Comparison of ENCODE assay signal across 18 cellular contexts in genomic region chr11:134469627-134470026, GRCh38. TPM values are rescaled to one million over a fixed set of nuclear protein-coding genes. Genes with fewer than 3 reads are reported as not detected.
DNase-seq lines count a peak whose midpoint lies in the region; ATAC-seq and TF ChIP-seq lines count a peak whose summit lies in the region.
"Had no signal": no experiment of that assay in that cellular context is flagged by ENCODE, and none has a peak within 500 bp of the region (broad histone marks: within the 10 kb centered on the region; RNA-seq: fewer than 3 reads in every experiment).

No MANE protein-coding gene starts in this region.

- H3K27ac ChIP-seq in breast epithelium (peak overlapping the region in 1 of 2 donors; percentile 25), VCaP (peak overlapping the region; percentile 100)
- H3K27ac ChIP-seq: esophagus muscularis mucosa, sigmoid colon had no signal

- no peak overlapping the region for H3K4me3 ChIP-seq in breast epithelium
- H3K4me3 ChIP-seq: esophagus muscularis mucosa, sigmoid colon had no signal

- ATAC-seq in activated naive CD4-positive, alpha-beta T cell treated with anti-CD3 and anti-CD28 coated beads, Interleukin-2, amount 50 U/mL, for 72 hours, result no peak
- ATAC-seq: activated CD4-positive, CD25-positive, alpha-beta regulatory T cell treated with anti-CD3 and anti-CD28 coated beads, Interleukin-2, amount 50 U/mL, for 24 hours had no signal

- no peaks in the 10 kb centered on the region for H3K36me3 Mint-ChIP-seq in activated naive CD4-positive, alpha-beta T cell treated with anti-CD3 and anti-CD28 coated beads, Interleukin-2, amount 50 U/mL, for 72 hours
- no peaks in the 10 kb centered on the region for H3K36me3 Mint-ChIP-seq in activated CD4-positive, alpha-beta memory T cell treated with anti-CD3 and anti-CD28 coated beads, Interleukin-2, amount 10 ng/mL, durations not matched to agents 7 days and 5 days (ENCODE audit: low read depth)
- H3K36me3 Mint-ChIP-seq: activated naive CD4-positive, alpha-beta T cell treated with anti-CD3 and anti-CD28 coated beads, Interleukin-2, amount 10 ng/mL, durations not matched to agents 7 days and 5 days; brain had no signal

- TF ChIP-seq CTCF in breast epithelium (IDR thresholded peaks at IDR 0.05) (no peak), VCaP (conservative IDR thresholded peaks at IDR 0.05) (no peak)

- in situ Hi-C loops in T47D (cut with HindIII; ENCODE audit: low pct_unique_long_range_greater_than_20kb, low sequenced_read_pairs), result no loop called here

- no peak for TF ChIP-seq POLR2A in breast epithelium (IDR thresholded peaks at IDR 0.05)

- intact Hi-C loops in breast epithelium (cut with DNase I; ENCODE audit: low total_unique reads), result no loop called here

- CTCF ChIA-PET in activated CD4-positive, alpha-beta memory T cell treated with anti-CD3 and anti-CD28 coated beads, Interleukin-2, amount 10 ng/mL, durations not matched to agents 7 days and 5 days (lab: Charles Lee), result no interaction called here

- peaks cover 0 to 21% of the 10 kb centered on the region in 2 donors for H3K27me3 ChIP-seq in breast epithelium

- POLR2A ChIA-PET in activated CD4-positive, alpha-beta memory T cell treated with anti-CD3 and anti-CD28 coated beads, Interleukin-2, amount 10 ng/mL, durations not matched to agents 7 days and 5 days (lab: Charles Lee), result no interaction called here

- DNase-seq in T47D (ENCODE audit: low read depth in 1 of 2, low spot score in 1 of 2) (peak; percentile 69 to 83), breast epithelium (ENCODE audit: low spot score in 2 of 2) (no peak), HT-29 (ENCODE audit: low spot score) (peak; percentile 35), amniotic stem cell (lab: John Stamatoyannopoulos, UW) (no peak), NCI-H510A treated with DMSO at 0.1 percent for 48 hours (lab: John Stamatoyannopoulos, UW) (no peak)
- no peak for DNase-seq in activated naive CD4-positive, alpha-beta T cell treated with anti-CD3 and anti-CD28 coated beads, Interleukin-2, amount 50 U/mL, for 72 hours (ENCODE audit: low spot score in 2 of 2)
- no peak for DNase-seq in activated CD4-positive, alpha-beta memory T cell treated with anti-CD3 and anti-CD28 coated beads, Interleukin-2, amount 10 ng/mL, durations not matched to agents 7 days and 5 days
- DNase-seq: activated naive CD4-positive, alpha-beta T cell treated with anti-CD3 and anti-CD28 coated beads, Interleukin-2, amount 10 ng/mL, durations not matched to agents 7 days and 5 days; BE2C; kidney glomerular epithelial cell; NCI-H226; sigmoid colon; stimulated activated CD4-positive, alpha-beta T cell treated with anti-CD3 and anti-CD28 coated beads, Interleukin-2, amount 100 ng/mL, for 48 hours had no signal

- no peaks in the 10 kb centered on the region for H3K9me3 ChIP-seq in breast epithelium
- H3K9me3 ChIP-seq: BE2C, esophagus muscularis mucosa, sigmoid colon had no signal

- H3K27ac Mint-ChIP-seq in activated naive CD4-positive, alpha-beta T cell treated with anti-CD3 and anti-CD28 coated beads, Interleukin-2, amount 50 U/mL, for 72 hours, result no peak overlapping the region
- H3K27ac Mint-ChIP-seq in activated CD4-positive, alpha-beta memory T cell treated with anti-CD3 and anti-CD28 coated beads, Interleukin-2, amount 10 ng/mL, durations not matched to agents 7 days and 5 days, result no peak overlapping the region
- H3K27ac Mint-ChIP-seq: activated naive CD4-positive, alpha-beta T cell treated with anti-CD3 and anti-CD28 coated beads, Interleukin-2, amount 10 ng/mL, durations not matched to agents 7 days and 5 days; brain had no signal

- no peaks in the 10 kb centered on the region for H3K9me3 Mint-ChIP-seq in activated naive CD4-positive, alpha-beta T cell treated with anti-CD3 and anti-CD28 coated beads, Interleukin-2, amount 50 U/mL, for 72 hours
- H3K9me3 Mint-ChIP-seq in activated CD4-positive, alpha-beta memory T cell treated with anti-CD3 and anti-CD28 coated beads, Interleukin-2, amount 10 ng/mL, durations not matched to agents 7 days and 5 days, result no peaks in the 10 kb centered on the region
- H3K9me3 Mint-ChIP-seq: activated naive CD4-positive, alpha-beta T cell treated with anti-CD3 and anti-CD28 coated beads, Interleukin-2, amount 10 ng/mL, durations not matched to agents 7 days and 5 days; brain had no signal

- H3K4me1 ChIP-seq in breast epithelium, result no peaks in the 10 kb centered on the region
- H3K4me1 ChIP-seq: BE2C, esophagus muscularis mucosa, sigmoid colon had no signal

- no peaks in the 10 kb centered on the region for H3K4me1 Mint-ChIP-seq in activated CD4-positive, alpha-beta memory T cell treated with anti-CD3 and anti-CD28 coated beads, Interleukin-2, amount 10 ng/mL, durations not matched to agents 7 days and 5 days
- H3K4me1 Mint-ChIP-seq: activated naive CD4-positive, alpha-beta T cell treated with anti-CD3 and anti-CD28 coated beads, Interleukin-2, amount 10 ng/mL, durations not matched to agents 7 days and 5 days had no signal

- peaks cover 22% of the 10 kb centered on the region for H3K27me3 Mint-ChIP-seq in activated CD4-positive, alpha-beta memory T cell treated with anti-CD3 and anti-CD28 coated beads, Interleukin-2, amount 10 ng/mL, durations not matched to agents 7 days and 5 days

- no peak overlapping the region for H3K4me3 Mint-ChIP-seq in activated CD4-positive, alpha-beta memory T cell treated with anti-CD3 and anti-CD28 coated beads, Interleukin-2, amount 10 ng/mL, durations not matched to agents 7 days and 5 days
- H3K4me3 Mint-ChIP-seq: activated naive CD4-positive, alpha-beta T cell treated with anti-CD3 and anti-CD28 coated beads, Interleukin-2, amount 10 ng/mL, durations not matched to agents 7 days and 5 days; brain had no signal

- no peaks in the 10 kb centered on the region for H3K36me3 ChIP-seq in breast epithelium
- H3K36me3 ChIP-seq: BE2C, esophagus muscularis mucosa, sigmoid colon had no signal

RNA-seq across cellular contexts. Expression of gene B3GAT1, which starts 57.6 kb away (rescaled TPM):
- total RNA-seq in breast epithelium, result 1 to 10 TPM in 2 of 3 donors, under 1 TPM in 1; 0.16 to 2.9 (median 2.8) TPM
- total RNA-seq in HT-29 (2014; rRNA removed; shearing (Covaris generic)), result 0.23 TPM in 1 of 2 replicates, not detected in the other
- under 1 TPM; 0.09 to 0.23 TPM for total RNA-seq in activated naive CD4-positive, alpha-beta T cell treated with anti-CD3 and anti-CD28 coated beads, Interleukin-2, amount 50 U/mL, for 72 hours
- 10 to 100 TPM; 10.5 to 11.0 TPM for total RNA-seq in activated CD4-positive, alpha-beta memory T cell treated with anti-CD3 and anti-CD28 coated beads, Interleukin-2, amount 10 ng/mL, durations not matched to agents 7 days and 5 days
- total RNA-seq: dermis microvascular lymphatic vessel endothelial cell had no signal

Comparison
In these comparisons a context has a peak if more than half of its experiments do, and no peak if none do; other contexts are left out.
1. DNase-seq: peak in T47D (2 of 2) and HT-29 (single experiment); none in breast epithelium (0 of 2), amniotic stem cell (single experiment), activated naive CD4-positive, alpha-beta T cell treated with anti-CD3 and anti-CD28 coated beads, Interleukin-2, amount 50 U/mL, for 72 hours (0 of 2), activated CD4-positive, alpha-beta memory T cell treated with anti-CD3 and anti-CD28 coated beads, Interleukin-2, amount 10 ng/mL, durations not matched to agents 7 days and 5 days (single experiment) and NCI-H510A treated with DMSO at 0.1 percent for 48 hours (single experiment).